In genomic region chr1:3268281-3268680, GRCh38 we compare ENCODE assay signal across 9 cellular contexts.
"Had no signal": no experiment of that assay in that cellular context is flagged by ENCODE, and none has a peak within 500 bp of the region (broad histone marks: within the 10 kb centered on the region; RNA-seq: fewer than 3 reads in every experiment).

No MANE protein-coding gene starts in this region.

- H3K4me1 ChIP-seq: HAP-1 had no signal

- H3K36me3 ChIP-seq: HAP-1 had no signal

- H3K4me1 Mint-ChIP-seq: IgD-negative memory B cell had no signal

- H3K4me3 Mint-ChIP-seq: HFFc6, IgD-negative memory B cell had no signal

- H3K27me3 Mint-ChIP-seq: IgD-negative memory B cell had no signal

- H3K27ac Mint-ChIP-seq: HFFc6, IgD-negative memory B cell had no signal

- ATAC-seq: HCT116, HepG2 had no signal

- H3K27ac ChIP-seq: GM23248, HL-60 had no signal

- H3K36me3 Mint-ChIP-seq: IgD-negative memory B cell had no signal

- H3K9me3 ChIP-seq: HAP-1 had no signal

- H3K4me3 ChIP-seq: GM23248, HAP-1 had no signal

- DNase-seq: GM23248, GOT3, H7, HFFc6 had no signal
